ENCODE assay signal across 9 cellular contexts in genomic region chr14:50773632-50774541, GRCh38. TPM values are rescaled to one million over a fixed set of nuclear protein-coding genes. Genes with fewer than 3 reads are reported as not detected.
DNase-seq lines count a peak whose midpoint lies in the region; ATAC-seq and TF ChIP-seq lines count a peak whose summit lies in the region.
"Had no signal": no experiment of that assay in that cellular context is flagged by ENCODE, and none has a peak within 500 bp of the region (broad histone marks: within the 10 kb centered on the region; RNA-seq: fewer than 3 reads in every experiment).

No MANE protein-coding gene starts in this region.

- intact Hi-C loops in activated CD4-positive, alpha-beta memory T cell treated with anti-CD3 and anti-CD28 coated beads for 36 hours (cut with micrococcal nuclease) = loop anchor here (1.0 kb wide), 3 partner anchors 155 to 231 kb away; no protein-coding TSS in a partner anchor
- intact Hi-C loops in ovary (cut with DNase I) = loop anchor here (10.0 kb wide), 4 partner anchors 149 to 449 kb away; no protein-coding TSS in a partner anchor

- no peaks in the 10 kb centered on the region for H3K27me3 Mint-ChIP-seq in activated CD4-positive, alpha-beta memory T cell treated with anti-CD3 and anti-CD28 coated beads for 36 hours
- H3K27me3 Mint-ChIP-seq: dendritic cell treated with granulocyte-macrophage colony-stimulating factor and Interleukin-4, amounts not matched to agents 40 ng/mL and 50 ng/mL, for 4 days had no signal

- no peak overlapping the region for H3K27ac Mint-ChIP-seq in activated CD4-positive, alpha-beta memory T cell treated with anti-CD3 and anti-CD28 coated beads for 36 hours
- H3K27ac Mint-ChIP-seq: dendritic cell treated with granulocyte-macrophage colony-stimulating factor and Interleukin-4, amounts not matched to agents 40 ng/mL and 50 ng/mL, for 4 days had no signal

- no peaks in the 10 kb centered on the region for H3K27me3 ChIP-seq in ovary

- POLR2A ChIA-PET in activated CD4-positive, alpha-beta memory T cell treated with anti-CD3 and anti-CD28 coated beads for 36 hours (lab: Charles Lee) = interaction anchor here (0.5 to 1.2 kb wide), 2 partner anchors 87 to 105 kb away, joined by 3 to 4 read pairs; partner anchors contain the start of gene SAV1

- no peaks in the 10 kb centered on the region for H3K36me3 ChIP-seq in ovary

- ATAC-seq in GM21447 (IDR thresholded peaks at IDR 0.05; ENCODE audit: unreplicated experiment) = no peak

- TF ChIP-seq CTCF in fibroblast of pulmonary artery (IDR thresholded peaks at IDR 0.05; ENCODE audit: low read length, missing control alignments) (peak; percentile 98), ovary (IDR thresholded peaks at IDR 0.05) (peak in 2 of 3 donors; percentile 22 to 35)

- DNase-seq in SHP77 (lab: John Stamatoyannopoulos, UW) (peak; percentile 10 to 55), SHP77 treated with DMSO at 0.1 percent for 48 hours (lab: John Stamatoyannopoulos, UW) (no peak), NCI-H1105 treated with DMSO at 0.1 percent for 48 hours (lab: John Stamatoyannopoulos, UW) (peak; percentile 52), fibroblast of pulmonary artery (ENCODE audit: low read depth) (peak; percentile 44), ovary (peak in 2 of 5 donors; percentile 38 to 57), cerebellar nuclear complex (lab: John Stamatoyannopoulos, UW) (no peak)
- DNase-seq in activated CD4-positive, alpha-beta memory T cell treated with anti-CD3 and anti-CD28 coated beads for 36 hours = peak; percentile 56

- no peak for TF ChIP-seq EP300 in ovary (IDR thresholded peaks at IDR 0.05)

- H3K27ac ChIP-seq in ovary = no peak overlapping the region

- peaks cover 16% of the 10 kb centered on the region for H3K4me1 Mint-ChIP-seq in activated CD4-positive, alpha-beta memory T cell treated with anti-CD3 and anti-CD28 coated beads for 36 hours (ENCODE audit: low read depth)

- H3K4me1 ChIP-seq in ovary (ENCODE audit: insufficient read depth) = peaks cover 3% of the 10 kb centered on the region

- no peak for TF ChIP-seq POLR2A in ovary (IDR thresholded peaks at IDR 0.05)

- peaks cover 42% of the 10 kb centered on the region for H3K36me3 Mint-ChIP-seq in activated CD4-positive, alpha-beta memory T cell treated with anti-CD3 and anti-CD28 coated beads for 36 hours

- H3K9me3 ChIP-seq in ovary = no peaks in the 10 kb centered on the region

- no peak overlapping the region for H3K4me3 ChIP-seq in fibroblast of pulmonary artery (replicated peaks; ENCODE audit: low read depth, low read length)
- no peak overlapping the region for H3K4me3 ChIP-seq in ovary

- H3K9me3 Mint-ChIP-seq in activated CD4-positive, alpha-beta memory T cell treated with anti-CD3 and anti-CD28 coated beads for 36 hours = no peaks in the 10 kb centered on the region
- H3K9me3 Mint-ChIP-seq: dendritic cell treated with granulocyte-macrophage colony-stimulating factor and Interleukin-4, amounts not matched to agents 40 ng/mL and 50 ng/mL, for 4 days had no signal

- CTCF ChIA-PET in activated CD4-positive, alpha-beta memory T cell treated with anti-CD3 and anti-CD28 coated beads for 36 hours (lab: Charles Lee) = interaction anchor here (0.6 to 8.3 kb wide), 36 partner anchors 10 to 1776 kb away, joined by 3 to 165 read pairs (median 4); partner anchors contain the start of gene ATL1

- no peak overlapping the region for H3K4me3 Mint-ChIP-seq in activated CD4-positive, alpha-beta memory T cell treated with anti-CD3 and anti-CD28 coated beads for 36 hours
- H3K4me3 Mint-ChIP-seq: dendritic cell treated with granulocyte-macrophage colony-stimulating factor and Interleukin-4, amounts not matched to agents 40 ng/mL and 50 ng/mL, for 4 days had no signal

- 61 to 64% (median 62%) methylated on average over 7 of the region's 7 CpGs for WGBS in ovary, 3 donors

RNA-seq across cellular contexts. Expression of gene NIN, which starts 57.1 kb away (rescaled TPM):
- 10 to 100 TPM; 44.7 to 44.8 TPM for total RNA-seq in activated CD4-positive, alpha-beta memory T cell treated with anti-CD3 and anti-CD28 coated beads for 36 hours
- total RNA-seq in ovary = 10 to 100 TPM; 16.0 to 32.4 (median 28.1) TPM
- 10 to 100 TPM in 1 of 2 donors, 1 to 10 TPM in 1; 6.4 to 12.2 TPM for polyA plus RNA-seq in ovary

Comparison
In these comparisons a context has a peak if more than half of its experiments do, and no peak if none do; other contexts are left out.
1. DNase-seq: peak in SHP77 (2 of 2), NCI-H1105 treated with DMSO at 0.1 percent for 48 hours (single experiment), activated CD4-positive, alpha-beta memory T cell treated with anti-CD3 and anti-CD28 coated beads for 36 hours (single experiment) and fibroblast of pulmonary artery (single experiment); none in SHP77 treated with DMSO at 0.1 percent for 48 hours (single experiment) and cerebellar nuclear complex (0 of 2).